15 cellular contexts compared by ENCODE assay signal in genomic region chr9:130244548-130245165, GRCh38. TPM values are rescaled to one million over a fixed set of nuclear protein-coding genes. Genes with fewer than 3 reads are reported as not detected.
DNase-seq lines count a peak whose midpoint lies in the region; ATAC-seq and TF ChIP-seq lines count a peak whose summit lies in the region.
"Had no signal": no experiment of that assay in that cellular context is flagged by ENCODE, and none has a peak within 500 bp of the region (broad histone marks: within the 10 kb centered on the region; RNA-seq: fewer than 3 reads in every experiment).

No MANE protein-coding gene starts in this region.

- no peaks in the 10 kb centered on the region for H3K9me3 ChIP-seq in neuronal stem cell (replicated peaks in 1 of 2; ENCODE audit: control insufficient read depth in 2 of 2, insufficient read depth in 1 of 2, low read depth in 1 of 2, low read length in 2 of 2)
- H3K9me3 ChIP-seq in tibial artery: no peaks in the 10 kb centered on the region
- H3K9me3 ChIP-seq: BLaER1, HAP-1 had no signal

- peaks cover 6 to 8% of the 10 kb centered on the region in 2 donors for H3K4me1 ChIP-seq in neuronal stem cell (ENCODE audit: control insufficient read depth in 2 of 2, insufficient read depth in 1 of 2, low read depth in 1 of 2, low read length in 2 of 2)
- peaks cover 0 to 15% (median 8%) of the 10 kb centered on the region in 4 donors for H3K4me1 ChIP-seq in tibial artery

- no peaks in the 10 kb centered on the region for H3K36me3 Mint-ChIP-seq in chondrocyte (ENCODE audit: low read depth)
- H3K36me3 Mint-ChIP-seq: CD14-positive monocyte; CD4-positive, alpha-beta memory T cell had no signal

- H3K79me1 ChIP-seq in neuronal stem cell (ENCODE audit: low read depth, low read length): no peaks in the 10 kb centered on the region

- H3K27me3 ChIP-seq in neuronal stem cell (ENCODE audit: control insufficient read depth in 3 of 3, insufficient read depth in 3 of 3, low read depth in 1 of 3, low read length in 3 of 3) (peaks cover 0 to 20% (median 0%) of the 10 kb centered on the region in 3 experiments), tibial artery (peaks cover 0 to 6% of the 10 kb centered on the region in 2 donors)
- H3K27me3 ChIP-seq: BLaER1 had no signal

- intact Hi-C loops in tibial artery (cut with DNase I; ENCODE audit: low total_unique reads): no loop called here

- peak; percentile 24 for DNase-seq in D341Med (ENCODE audit: low spot score)
- DNase-seq in chondrocyte (ENCODE audit: low spot score): peak; percentile 72
- no peak for DNase-seq in neuronal stem cell (ENCODE audit: low spot score)
- peak; percentile 10 to 57 for DNase-seq in tibial artery
- no peak for DNase-seq in Kasumi-1 (lab: John Stamatoyannopoulos, UW)
- DNase-seq in cerebellar nuclear complex (lab: John Stamatoyannopoulos, UW): no peak
- DNase-seq: 8988T; CD4-positive, alpha-beta memory T cell; DMS79 treated with DMSO at 0.1 percent for 48 hours; GF-D8; GOT3 had no signal

- no peak overlapping the region for H3K9ac ChIP-seq in neuronal stem cell (ENCODE audit: low read depth, low read length, poor library complexity)
- H3K9ac ChIP-seq: BLaER1 had no signal

- H2AFZ ChIP-seq in neuronal stem cell (ENCODE audit: low read length): no peak overlapping the region

- no peak overlapping the region for H3K4me3 Mint-ChIP-seq in chondrocyte (ENCODE audit: unreplicated experiment)
- H3K4me3 Mint-ChIP-seq: CD14-positive monocyte; CD4-positive, alpha-beta memory T cell had no signal

- no CpG with 5 or more reads among the region's 13 CpGs for WGBS in neuronal stem cell (ENCODE audit: extremely low coverage in 2 of 2, insufficient read length in 2 of 2, insufficient replicate concordance in 1 of 2), 2 donors

- H2BK5ac ChIP-seq in neuronal stem cell (ENCODE audit: low read length): no peak overlapping the region

- H3K4ac ChIP-seq in neuronal stem cell (ENCODE audit: low read length): no peak overlapping the region

- H3K23ac ChIP-seq in neuronal stem cell (ENCODE audit: low read depth, low read length, poor library complexity): peak overlapping the region; percentile 43

- no peaks in the 10 kb centered on the region for H3K36me3 ChIP-seq in neuronal stem cell (replicated peaks in 1 of 2; ENCODE audit: control insufficient read depth in 2 of 2, insufficient read depth in 2 of 2, low read length in 2 of 2)
- H3K36me3 ChIP-seq in tibial artery: no peaks in the 10 kb centered on the region
- H3K36me3 ChIP-seq: BLaER1, HAP-1 had no signal

- H3K18ac ChIP-seq in neuronal stem cell (ENCODE audit: low read length): peak overlapping the region; percentile 11

- peak overlapping the region; percentile 38 for H3K14ac ChIP-seq in neuronal stem cell (ENCODE audit: low read length)

- no peak overlapping the region for H2BK15ac ChIP-seq in neuronal stem cell (ENCODE audit: low read length)

- no peak overlapping the region for H3K27ac Mint-ChIP-seq in chondrocyte (ENCODE audit: unreplicated experiment)
- H3K27ac Mint-ChIP-seq: CD4-positive, alpha-beta memory T cell had no signal

- no peak overlapping the region for H2BK12ac ChIP-seq in neuronal stem cell (ENCODE audit: low read length)

- no peak for ATAC-seq in esophagus mucosa

- H4K8ac ChIP-seq in neuronal stem cell (ENCODE audit: low read depth, low read length): no peak overlapping the region

- TF ChIP-seq CTCF in chondrocyte (IDR thresholded peaks at IDR 0.05) (no peak), tibial artery (IDR thresholded peaks at IDR 0.05) (no peak)

- H3K27ac ChIP-seq in neuronal stem cell (replicated peaks; ENCODE audit: low read length) (no peak overlapping the region), tibial artery (no peak overlapping the region)
- H3K27ac ChIP-seq: BLaER1 had no signal

- H3K27me3 Mint-ChIP-seq in chondrocyte (ENCODE audit: low read depth): peaks cover 12% of the 10 kb centered on the region
- H3K27me3 Mint-ChIP-seq: CD4-positive, alpha-beta memory T cell had no signal

- H3K4me1 Mint-ChIP-seq in chondrocyte (ENCODE audit: low read depth): peaks cover 10% of the 10 kb centered on the region

- H4K91ac ChIP-seq in neuronal stem cell (ENCODE audit: low read depth, low read length, poor library complexity): no peak overlapping the region

- H2AK5ac ChIP-seq in neuronal stem cell (ENCODE audit: low read depth, low read length): no peak overlapping the region

- no peak overlapping the region for H2BK120ac ChIP-seq in neuronal stem cell (ENCODE audit: low read depth, low read length)

- no peak overlapping the region for H3K4me3 ChIP-seq in neuronal stem cell (ENCODE audit: low read length in 2 of 2)
- no peak overlapping the region for H3K4me3 ChIP-seq in tibial artery
- H3K4me3 ChIP-seq: BLaER1, HAP-1 had no signal

- no peak overlapping the region for H3K4me2 ChIP-seq in neuronal stem cell (ENCODE audit: insufficient read depth, low read length, poor library complexity, severe bottlenecking)
- H3K4me2 ChIP-seq: BLaER1 had no signal

- H3K9me3 Mint-ChIP-seq in chondrocyte (ENCODE audit: low read depth): no peaks in the 10 kb centered on the region
- H3K9me3 Mint-ChIP-seq: CD4-positive, alpha-beta memory T cell had no signal

RNA-seq across cellular contexts. Expression of gene HMCN2, which starts 20.9 kb away (rescaled TPM):
- total RNA-seq in chondrocyte (0.05 to 0.36 TPM (median 0.10 TPM) in 3 replicates), esophagus mucosa (1.6 TPM)
- 0.42 TPM for polyA plus RNA-seq in neuronal stem cell (2013, experiment 1 of 2)
- polyA plus RNA-seq in neuronal stem cell (2013, experiment 2 of 2): 0.24 TPM
- total RNA-seq: CD4-positive, alpha-beta memory T cell had no signal
- polyA plus RNA-seq: CD14-positive monocyte; CD4-positive, alpha-beta memory T cell had no signal

Comparison
In these comparisons a context has a peak if more than half of its experiments do, and no peak if none do; other contexts are left out.
1. DNase-seq: peak in D341Med (single experiment), chondrocyte (single experiment) and tibial artery (2 of 2); none in neuronal stem cell (single experiment), Kasumi-1 (0 of 2) and cerebellar nuclear complex (0 of 2).